8 cellular contexts compared by ENCODE assay signal in the genomic region with DNA sequence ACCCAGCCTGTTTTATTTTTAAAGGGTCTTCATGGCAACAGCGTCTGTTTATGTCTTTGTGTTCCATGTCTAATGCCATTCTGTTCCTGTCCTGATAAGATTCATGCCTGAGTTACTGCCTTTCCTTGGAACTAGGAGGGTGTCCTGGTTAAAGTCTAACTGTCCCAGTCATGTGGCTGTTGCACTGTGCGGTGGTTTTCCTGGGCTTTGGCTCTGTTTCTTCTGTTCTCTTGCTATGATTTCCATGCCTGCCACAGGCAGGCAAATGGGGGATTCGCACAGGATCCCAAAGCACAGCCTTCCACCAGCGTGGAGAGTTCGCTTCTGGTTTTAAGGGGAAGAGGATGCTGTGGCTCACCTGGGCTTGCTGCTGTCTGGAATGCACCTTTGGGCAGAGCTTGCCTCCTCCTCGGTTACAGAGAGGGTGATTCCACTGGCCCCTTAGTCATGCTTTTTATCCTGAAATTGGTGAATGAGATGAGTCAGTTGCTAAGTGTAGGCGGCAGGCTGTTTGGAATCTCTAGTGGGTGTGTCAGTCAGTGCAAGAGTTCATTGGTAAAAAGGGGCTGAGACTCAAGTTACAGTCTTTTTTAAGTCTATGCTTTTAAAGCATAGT.
DNase-seq lines count a peak whose midpoint lies in the region; ATAC-seq and TF ChIP-seq lines count a peak whose summit lies in the region.

No MANE protein-coding gene starts in this region.

- H3K36me3 ChIP-seq in heart left ventricle (peaks cover 0 to 14% (median 0%) of the 10 kb centered on the region in 9 donors), sigmoid colon (no peaks in the 10 kb centered on the region)

- peaks cover 11% of the 10 kb centered on the region for H3K4me1 Mint-ChIP-seq in stimulated activated naive CD8-positive, alpha-beta T cell treated with anti-CD3 and anti-CD28 coated beads, Interleukin-15, amount 100 ng/mL, for 72 hours
- peaks cover 20% of the 10 kb centered on the region for H3K4me1 Mint-ChIP-seq in activated CD8-positive, alpha-beta T cell treated with anti-CD3 and anti-CD28 coated beads, Interleukin-2, amount 10 ng/mL, durations not matched to agents 7 days and 5 days (ENCODE audit: low read depth)

- no peak for TF ChIP-seq CTCF in heart left ventricle (IDR thresholded peaks at IDR 0.05)
- no peak for TF ChIP-seq CTCF in sigmoid colon (IDR thresholded peaks at IDR 0.05)

- H3K4me3 ChIP-seq in heart left ventricle: peak overlapping the region in 1 of 12 donors; percentile 1
- H3K4me3 ChIP-seq in sigmoid colon: no peak overlapping the region

- H3K27ac ChIP-seq in heart left ventricle (peak overlapping the region; percentile 48 to 86 (median 75)), sigmoid colon (peak overlapping the region; percentile 42 to 59 (median 54))

- ATAC-seq in stimulated activated naive CD8-positive, alpha-beta T cell treated with anti-CD3 and anti-CD28 coated beads, Interleukin-15, Interleukin-2, amounts not matched to agents 100 U/mL and 50 U/mL, for 24 hours: peak; percentile 59
- ATAC-seq in stimulated activated naive CD8-positive, alpha-beta T cell treated with anti-CD3 and anti-CD28 coated beads, Interleukin-15, amount 100 ng/mL, for 72 hours: no peak
- ATAC-seq in activated CD8-positive, alpha-beta T cell treated with anti-CD3 and anti-CD28 coated beads, Interleukin-2, amount 10 ng/mL, durations not matched to agents 7 days and 5 days: no peak
- ATAC-seq in heart left ventricle (peak; percentile 71 to 87 (median 83)), GM21515 (IDR thresholded peaks at IDR 0.05; ENCODE audit: unreplicated experiment) (no peak), GM21526 (IDR thresholded peaks at IDR 0.05; ENCODE audit: low FRiP score, unreplicated experiment) (no peak)

- H3K9me3 ChIP-seq in heart left ventricle (no peaks in the 10 kb centered on the region), sigmoid colon (no peaks in the 10 kb centered on the region)

- H3K4me1 ChIP-seq in heart left ventricle (peaks cover 4 to 94% (median 43%) of the 10 kb centered on the region in 12 donors), sigmoid colon (peaks cover 0 to 21% (median 16%) of the 10 kb centered on the region in 4 donors)

- no peak overlapping the region for H3K27ac Mint-ChIP-seq in stimulated activated naive CD8-positive, alpha-beta T cell treated with anti-CD3 and anti-CD28 coated beads, Interleukin-15, amount 100 ng/mL, for 72 hours
- H3K27ac Mint-ChIP-seq in activated CD8-positive, alpha-beta T cell treated with anti-CD3 and anti-CD28 coated beads, Interleukin-2, amount 10 ng/mL, durations not matched to agents 7 days and 5 days: peak overlapping the region; percentile 27

- H3K4me3 Mint-ChIP-seq in stimulated activated naive CD8-positive, alpha-beta T cell treated with anti-CD3 and anti-CD28 coated beads, Interleukin-15, amount 100 ng/mL, for 72 hours: no peak overlapping the region
- no peak overlapping the region for H3K4me3 Mint-ChIP-seq in activated CD8-positive, alpha-beta T cell treated with anti-CD3 and anti-CD28 coated beads, Interleukin-2, amount 10 ng/mL, durations not matched to agents 7 days and 5 days

- TF ChIP-seq POLR2A in heart left ventricle (IDR thresholded peaks at IDR 0.05) (no peak), sigmoid colon (IDR thresholded peaks at IDR 0.05) (no peak)

- H3K9me3 Mint-ChIP-seq in stimulated activated naive CD8-positive, alpha-beta T cell treated with anti-CD3 and anti-CD28 coated beads, Interleukin-15, amount 100 ng/mL, for 72 hours: no peaks in the 10 kb centered on the region
- H3K9me3 Mint-ChIP-seq in activated CD8-positive, alpha-beta T cell treated with anti-CD3 and anti-CD28 coated beads, Interleukin-2, amount 10 ng/mL, durations not matched to agents 7 days and 5 days (ENCODE audit: insufficient read depth): no peaks in the 10 kb centered on the region

- DNase-seq in stimulated activated naive CD8-positive, alpha-beta T cell treated with anti-CD3 and anti-CD28 coated beads, Interleukin-15, Interleukin-2, amounts not matched to agents 100 U/mL and 50 U/mL, for 24 hours: peak; percentile 14
- no peak for DNase-seq in stimulated activated naive CD8-positive, alpha-beta T cell treated with anti-CD3 and anti-CD28 coated beads, Interleukin-15, amount 100 ng/mL, for 72 hours
- DNase-seq in activated CD8-positive, alpha-beta T cell treated with anti-CD3 and anti-CD28 coated beads, Interleukin-2, amount 10 ng/mL, durations not matched to agents 7 days and 5 days: no peak
- peak in 1 of 5 donors; percentile 50 for DNase-seq in heart left ventricle
- peak; percentile 65 for DNase-seq in sigmoid colon
- DNase-seq in NCI-H1092 treated with DMSO at 0.1 percent for 48 hours (lab: John Stamatoyannopoulos, UW): no peak

- intact Hi-C loops in heart left ventricle (cut with DNase I) (loop anchor here in 2 of 10 donors (5.0 kb wide), 2 partner anchors 52 to 572 kb away; no protein-coding TSS in a partner anchor), sigmoid colon (cut with DNase I) (no loop called here)

- peaks cover 13% of the 10 kb centered on the region for H3K36me3 Mint-ChIP-seq in activated CD8-positive, alpha-beta T cell treated with anti-CD3 and anti-CD28 coated beads, Interleukin-2, amount 10 ng/mL, durations not matched to agents 7 days and 5 days (ENCODE audit: low read depth)

- H3K27me3 ChIP-seq in heart left ventricle (no peaks in the 10 kb centered on the region), sigmoid colon (no peaks in the 10 kb centered on the region)

- no peak for TF ChIP-seq EP300 in sigmoid colon (IDR thresholded peaks at IDR 0.05)

- POLR2A ChIA-PET in activated CD8-positive, alpha-beta T cell treated with anti-CD3 and anti-CD28 coated beads, Interleukin-2, amount 10 ng/mL, durations not matched to agents 7 days and 5 days (lab: Charles Lee): no interaction called here

- 32 to 37% (median 34%) methylated on average over 7 of the region's 7 CpGs for WGBS in heart left ventricle, 4 donors
- WGBS in sigmoid colon, 2 donors: 14 to 53% methylated on average over 7 of the region's 7 CpGs

- CTCF ChIA-PET in activated CD8-positive, alpha-beta T cell treated with anti-CD3 and anti-CD28 coated beads, Interleukin-2, amount 10 ng/mL, durations not matched to agents 7 days and 5 days (lab: Charles Lee): interaction anchor here (0.6 to 5.1 kb wide), 3 partner anchors 9 to 62 kb away, joined by 3 to 39 read pairs (median 5); no protein-coding TSS in a partner anchor

- H3K27me3 Mint-ChIP-seq in stimulated activated naive CD8-positive, alpha-beta T cell treated with anti-CD3 and anti-CD28 coated beads, Interleukin-15, amount 100 ng/mL, for 72 hours: no peaks in the 10 kb centered on the region
- H3K27me3 Mint-ChIP-seq in activated CD8-positive, alpha-beta T cell treated with anti-CD3 and anti-CD28 coated beads, Interleukin-2, amount 10 ng/mL, durations not matched to agents 7 days and 5 days (ENCODE audit: low read depth): no peaks in the 10 kb centered on the region

Comparison
In these comparisons a context has a peak if more than half of its experiments do, and no peak if none do; other contexts are left out.
1. ATAC-seq: peak in stimulated activated naive CD8-positive, alpha-beta T cell treated with anti-CD3 and anti-CD28 coated beads, Interleukin-15, Interleukin-2, amounts not matched to agents 100 U/mL and 50 U/mL, for 24 hours (single experiment) and heart left ventricle (4 of 4); none in stimulated activated naive CD8-positive, alpha-beta T cell treated with anti-CD3 and anti-CD28 coated beads, Interleukin-15, amount 100 ng/mL, for 72 hours (single experiment), activated CD8-positive, alpha-beta T cell treated with anti-CD3 and anti-CD28 coated beads, Interleukin-2, amount 10 ng/mL, durations not matched to agents 7 days and 5 days (single experiment), GM21515 (single experiment) and GM21526 (single experiment).
2. DNase-seq: peak in stimulated activated naive CD8-positive, alpha-beta T cell treated with anti-CD3 and anti-CD28 coated beads, Interleukin-15, Interleukin-2, amounts not matched to agents 100 U/mL and 50 U/mL, for 24 hours (single experiment) and sigmoid colon (single experiment); none in stimulated activated naive CD8-positive, alpha-beta T cell treated with anti-CD3 and anti-CD28 coated beads, Interleukin-15, amount 100 ng/mL, for 72 hours (0 of 2), activated CD8-positive, alpha-beta T cell treated with anti-CD3 and anti-CD28 coated beads, Interleukin-2, amount 10 ng/mL, durations not matched to agents 7 days and 5 days (single experiment) and NCI-H1092 treated with DMSO at 0.1 percent for 48 hours (single experiment).